In the genomic region with DNA sequence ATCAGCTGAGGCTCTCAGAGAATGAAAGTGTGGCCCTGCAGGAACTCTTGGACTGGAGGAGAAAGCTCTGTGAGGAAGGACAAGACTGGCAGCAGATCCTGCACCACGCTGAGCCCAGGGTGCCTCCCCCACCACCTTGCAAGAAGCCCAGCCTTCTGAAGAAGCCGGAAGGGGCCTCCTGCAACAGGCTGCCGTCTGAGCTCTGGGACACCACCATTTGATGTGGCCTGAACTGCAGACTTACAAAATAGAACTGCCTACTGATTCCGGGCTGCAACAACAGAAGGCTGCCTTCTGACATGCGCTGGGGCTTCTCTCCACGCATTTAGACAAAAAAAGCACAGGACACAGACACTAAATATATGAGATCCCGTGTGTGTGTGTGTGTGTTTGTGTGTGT, we compare ENCODE assay signal across 24 cellular contexts.
"Had no signal": no experiment of that assay in that cellular context is flagged by ENCODE, and none has a peak within 500 bp of the region (broad histone marks: within the 10 kb centered on the region; RNA-seq: fewer than 3 reads in every experiment).

No MANE protein-coding gene starts in this region.

- H3K9me3 Mint-ChIP-seq: activated B cell treated with CpG ODN at 0.5 μM for 24 hours; activated CD4-positive, alpha-beta T cell treated with anti-CD3 and anti-CD28 coated beads, Interleukin-2, amount 10 ng/mL, durations not matched to agents 24 days and 14 days; activated naive CD4-positive, alpha-beta T cell treated with anti-CD3 and anti-CD28 coated beads, Interleukin-2, amount 50 U/mL, for 24 hours; activated T-cell treated with anti-CD3 and anti-CD28 coated beads, Interleukin-2, amount 50 U/mL, for 24 hours; activated T-helper 1 cell treated with anti-CD3 and anti-CD28 coated beads, Interleukin-12 subunit alpha, Interleukin-12 subunit beta, Interleukin-2, Interleukin-4 antibody, amounts not matched to agents 30 ng/mL and 10 ng/mL and 1 ng/mL, durations not matched to agents 14 hours and 24 hours and 36 hours; brain had no signal

- H3K36me3 Mint-ChIP-seq: activated CD8-positive, alpha-beta memory T cell treated with anti-CD3 and anti-CD28 coated beads, Interleukin-2, amount 10 ng/mL, durations not matched to agents 7 days and 5 days; activated naive CD4-positive, alpha-beta T cell treated with anti-CD3 and anti-CD28 coated beads, Interleukin-2, amount 50 U/mL, for 24 hours; brain had no signal

- H3K4me3 Mint-ChIP-seq: activated B cell treated with CpG ODN at 0.5 μM for 24 hours; activated CD4-positive, alpha-beta T cell treated with anti-CD3 and anti-CD28 coated beads, Interleukin-2, amount 10 ng/mL, durations not matched to agents 24 days and 14 days; activated CD8-positive, alpha-beta memory T cell treated with anti-CD3 and anti-CD28 coated beads, Interleukin-2, amount 10 ng/mL, durations not matched to agents 7 days and 5 days; activated naive CD4-positive, alpha-beta T cell treated with anti-CD3 and anti-CD28 coated beads, Interleukin-2, amount 50 U/mL, for 24 hours; activated T-cell treated with anti-CD3 and anti-CD28 coated beads, Interleukin-2, amount 50 U/mL, for 24 hours; activated T-helper 1 cell treated with anti-CD3 and anti-CD28 coated beads, Interleukin-12 subunit alpha, Interleukin-12 subunit beta, Interleukin-2, Interleukin-4 antibody, amounts not matched to agents 30 ng/mL and 10 ng/mL and 1 ng/mL, durations not matched to agents 14 hours and 24 hours and 36 hours; brain; central memory CD8-positive, alpha-beta T cell; T-helper 17 cell had no signal

- H3K27me3 Mint-ChIP-seq: activated CD4-positive, alpha-beta T cell treated with anti-CD3 and anti-CD28 coated beads, Interleukin-2, amount 10 ng/mL, durations not matched to agents 24 days and 14 days; activated CD8-positive, alpha-beta memory T cell treated with anti-CD3 and anti-CD28 coated beads, Interleukin-2, amount 10 ng/mL, durations not matched to agents 7 days and 5 days; brain; central memory CD8-positive, alpha-beta T cell had no signal

- H3K27ac Mint-ChIP-seq: activated B cell treated with CpG ODN at 0.5 μM for 24 hours; activated CD4-positive, alpha-beta T cell treated with anti-CD3 and anti-CD28 coated beads, Interleukin-2, amount 10 ng/mL, durations not matched to agents 24 days and 14 days; activated CD8-positive, alpha-beta memory T cell treated with anti-CD3 and anti-CD28 coated beads, Interleukin-2, amount 10 ng/mL, durations not matched to agents 7 days and 5 days; activated naive CD4-positive, alpha-beta T cell treated with anti-CD3 and anti-CD28 coated beads, Interleukin-2, amount 50 U/mL, for 24 hours; activated T-cell treated with anti-CD3 and anti-CD28 coated beads, Interleukin-2, amount 50 U/mL, for 24 hours; activated T-helper 1 cell treated with anti-CD3 and anti-CD28 coated beads, Interleukin-12 subunit alpha, Interleukin-12 subunit beta, Interleukin-2, Interleukin-4 antibody, amounts not matched to agents 30 ng/mL and 10 ng/mL and 1 ng/mL, durations not matched to agents 14 hours and 24 hours and 36 hours; brain; T-helper 17 cell had no signal

- DNase-seq: activated B cell treated with CpG ODN at 0.5 μM for 24 hours; activated CD4-positive, alpha-beta T cell treated with anti-CD3 and anti-CD28 coated beads for 1 hour; activated CD4-positive, alpha-beta T cell treated with anti-CD3 and anti-CD28 coated beads, Interleukin-2, amount 10 ng/mL, durations not matched to agents 24 days and 14 days; activated CD4-positive, alpha-beta T cell treated with anti-CD3 and anti-CD28 coated beads, Interleukin-2, amount 50 U/mL, for 48 hours; activated CD8-positive, alpha-beta memory T cell treated with anti-CD3 and anti-CD28 coated beads, Interleukin-2, amount 10 ng/mL, durations not matched to agents 7 days and 5 days; activated effector memory CD4-positive, alpha-beta T cell treated with Interleukin-2 at 50 U/mL for 16 hours; activated naive CD4-positive, alpha-beta T cell; activated T-cell treated with anti-CD3 and anti-CD28 coated beads, Interleukin-2, amount 50 U/mL, for 24 hours; Karpas-422; NCI-H1048; NCI-H1417; NCI-H1930; NCI-H2171; NCI-H2227 treated with DMSO at 0.1 percent for 48 hours; NCI-H446 treated with DMSO at 0.1 percent for 48 hours; NCI-H526; NCI-H774; SHP77 treated with DMSO at 0.1 percent for 48 hours; T-helper 17 cell; T-helper 9 cell had no signal

- H3K4me1 Mint-ChIP-seq: activated B cell treated with CpG ODN at 0.5 μM for 24 hours; activated CD4-positive, alpha-beta T cell treated with anti-CD3 and anti-CD28 coated beads, Interleukin-2, amount 10 ng/mL, durations not matched to agents 24 days and 14 days; activated CD8-positive, alpha-beta memory T cell treated with anti-CD3 and anti-CD28 coated beads, Interleukin-2, amount 10 ng/mL, durations not matched to agents 7 days and 5 days; activated naive CD4-positive, alpha-beta T cell treated with anti-CD3 and anti-CD28 coated beads, Interleukin-2, amount 50 U/mL, for 24 hours; central memory CD8-positive, alpha-beta T cell; T-helper 17 cell had no signal
